ENCODE assay signal across 8 cellular contexts in the genomic region with DNA sequence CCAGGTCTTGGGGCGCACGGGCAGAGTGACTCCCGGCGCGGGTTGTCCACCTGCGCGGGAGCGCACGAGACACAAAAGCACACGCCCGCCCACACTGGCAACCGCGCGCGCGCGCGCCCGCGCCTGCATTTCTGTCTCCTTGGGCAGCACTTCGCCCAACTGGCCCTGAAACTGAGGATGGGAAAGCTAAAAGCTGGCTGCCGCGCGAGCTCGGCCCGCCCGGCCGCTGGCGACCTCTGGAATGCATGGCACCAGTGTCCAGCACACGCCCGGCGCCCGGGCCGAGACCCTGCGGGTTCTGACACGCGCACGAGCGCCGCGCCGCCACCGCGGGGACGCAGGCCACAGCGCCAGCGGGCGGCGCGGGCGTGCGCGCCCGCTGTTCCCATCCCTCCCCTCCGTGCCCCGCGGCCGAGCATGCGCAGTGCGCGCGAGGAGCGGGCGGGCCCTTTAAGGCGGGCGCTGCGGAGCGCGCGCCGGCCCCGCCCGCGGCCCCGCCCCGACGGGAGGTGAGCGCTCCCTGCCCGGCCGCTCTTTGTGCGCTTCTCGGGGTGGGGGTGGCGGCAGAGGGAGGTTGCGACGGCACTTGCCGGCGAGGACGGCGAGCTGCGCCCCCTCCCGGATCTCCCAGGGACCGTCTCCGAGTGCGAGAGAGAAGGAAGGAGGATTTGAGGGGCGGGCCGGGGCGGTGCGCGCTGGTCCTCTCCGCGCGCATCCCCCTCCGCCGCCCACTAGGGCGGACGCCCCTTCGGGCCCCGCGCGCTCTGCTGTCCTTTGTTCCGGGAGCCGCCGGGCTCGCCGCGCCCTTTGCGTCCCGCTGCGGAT. TPM values are rescaled to one million over a fixed set of nuclear protein-coding genes. Genes with fewer than 3 reads are reported as not detected.
A peak's percentile ranks its signal among the peaks of the same experiment; 100 is the strongest.
DNase-seq lines count a peak whose midpoint lies in the region; ATAC-seq, FAIRE-seq and TF ChIP-seq lines count a peak whose summit lies in the region.

No MANE protein-coding gene starts in this region.

- H3K27ac ChIP-seq in right atrium auricular region = peak overlapping the region; percentile 96

- no peaks in the 10 kb centered on the region for H3K36me3 Mint-ChIP-seq in T-cell

- H3K4me1 ChIP-seq in right atrium auricular region = peaks cover 0 to 25% of the 10 kb centered on the region in 2 donors

- H3K27ac Mint-ChIP-seq in T-cell = peak overlapping the region; percentile 52 to 61

- POLR2A ChIA-PET in T-cell (lab: Charles Lee) = no interaction called here

- H3K27me3 ChIP-seq in right atrium auricular region = no peaks in the 10 kb centered on the region

- H3K4me1 Mint-ChIP-seq in T-cell = peaks cover 4 to 18% (median 17%) of the 10 kb centered on the region in 3 donors

- H3K9me3 Mint-ChIP-seq in T-cell = no peaks in the 10 kb centered on the region

- CTCF ChIA-PET in T-cell (lab: Charles Lee) = interaction anchor here in 1 of 2 donors (0.6 kb wide), 1 partner anchor 60 kb away, joined by 4 read pairs; no protein-coding TSS in a partner anchor

- TF ChIP-seq CTCF in GM12872 (IDR thresholded peaks at IDR 0.05; ENCODE audit: insufficient read depth, low read depth, low read length) = peak; percentile 68
- peak; percentile 52 to 84 for TF ChIP-seq CTCF in right atrium auricular region (IDR thresholded peaks at IDR 0.05)

- H3K9me3 ChIP-seq in right atrium auricular region = no peaks in the 10 kb centered on the region

- peak overlapping the region; percentile 86 to 91 (median 87) for H3K4me3 Mint-ChIP-seq in T-cell

- peak; percentile 95 for FAIRE-seq in urothelium cell line (lab: Jason Lieb, UNC)

- DNase-seq in NCI-H1105 treated with DMSO at 0.1 percent for 48 hours (lab: John Stamatoyannopoulos, UW) (peak; percentile 74), T-cell (peak; percentile 57 to 90 (median 83)), amniotic stem cell (lab: John Stamatoyannopoulos, UW) (peak; percentile 80), right atrium auricular region (ENCODE audit: low spot score) (peak; percentile 85), pulmonary artery endothelial cell (ENCODE audit: low read depth, low spot score) (peak; percentile 73), urothelium cell line (ENCODE audit: low spot score) (peak; percentile 97)

- H3K36me3 ChIP-seq in right atrium auricular region = no peaks in the 10 kb centered on the region

- H3K4me3 ChIP-seq in right atrium auricular region = peak overlapping the region; percentile 72 to 93

- ATAC-seq in HG02678 (IDR thresholded peaks at IDR 0.05; ENCODE audit: unreplicated experiment) (peak; percentile 66), T-cell (replicated peaks in 1 of 4) (peak; percentile 75 to 83 (median 78))

- peaks cover 6 to 27% of the 10 kb centered on the region in 2 donors for H3K27me3 Mint-ChIP-seq in T-cell

RNA-seq across cellular contexts. Expression of a gene that starts 1.1 kb away (rescaled TPM):
- total RNA-seq in T-cell (1 to 10 TPM; 1.5 to 2.8 (median 1.6) TPM), right atrium auricular region (1 to 10 TPM; 1.9 to 2.4 TPM), pulmonary artery endothelial cell (7.9 and 9.6 TPM in 2 replicates)

Comparison
In these comparisons a context has a peak if more than half of its experiments do, and no peak if none do; other contexts are left out.
1. Peak in every context shown above with its lines: DNase-seq, ATAC-seq, H3K4me3 ChIP-seq and H3K27ac ChIP-seq.